In genomic region chr2:11414372-11415124, GRCh38 we compare ENCODE assay signal across 23 cellular contexts.
"Had no signal": no experiment of that assay in that cellular context is flagged by ENCODE, and none has a peak within 500 bp of the region (broad histone marks: within the 10 kb centered on the region; RNA-seq: fewer than 3 reads in every experiment).

No MANE protein-coding gene starts in this region.

- H3K4me1 Mint-ChIP-seq: endodermal cell; stimulated activated effector memory CD8-positive, alpha-beta T cell treated with anti-CD3 and anti-CD28 coated beads, Interleukin-12 subunit alpha, Interleukin-12 subunit beta, amount 100 ng/mL, for 72 hours had no signal

- H3K27ac Mint-ChIP-seq: dendritic cell treated with granulocyte-macrophage colony-stimulating factor and Interleukin-4, amounts not matched to agents 40 ng/mL and 50 ng/mL, for 4 days; endodermal cell; mesothelial cell of epicardium; natural killer cell treated with Interleukin-12 subunit alpha and Interleukin-12 subunit beta and Interleukin-15 and Interleukin-18, amount 100 ng/mL, for 72 hours; stimulated activated effector memory CD8-positive, alpha-beta T cell treated with anti-CD3 and anti-CD28 coated beads, Interleukin-12 subunit alpha, Interleukin-12 subunit beta, amount 100 ng/mL, for 72 hours; type B pancreatic cell had no signal

- H3K27me3 Mint-ChIP-seq: type B pancreatic cell had no signal

- DNase-seq: colonic mucosa; effector CD8-positive, alpha-beta T cell; endodermal cell; foreskin keratinocyte; heart right ventricle; hippocampal formation; left cardiac atrium; left lung; mesenchymal stem cell; mucosa of descending colon; naive B cell; pancreas; stimulated activated CD4-positive, alpha-beta T cell treated with anti-CD3 and anti-CD28 coated beads, Interleukin-2, amount 100 ng/mL, for 24 hours; stimulated activated CD4-positive, alpha-beta T cell treated with anti-CD3 and anti-CD28 coated beads, Interleukin-4, amount 100 ng/mL, for 24 hours; stimulated activated naive CD4-positive, alpha-beta T cell treated with Interleukin-2 at 50 U/mL for 16 hours; stomach; testis; tibial artery had no signal

- H3K36me3 Mint-ChIP-seq: stimulated activated effector memory CD8-positive, alpha-beta T cell treated with anti-CD3 and anti-CD28 coated beads, Interleukin-12 subunit alpha, Interleukin-12 subunit beta, amount 100 ng/mL, for 72 hours; type B pancreatic cell had no signal

- H3K4me3 Mint-ChIP-seq: dendritic cell treated with granulocyte-macrophage colony-stimulating factor and Interleukin-4, amounts not matched to agents 40 ng/mL and 50 ng/mL, for 4 days; endodermal cell; mesothelial cell of epicardium; naive B cell; natural killer cell treated with Interleukin-12 subunit alpha and Interleukin-12 subunit beta and Interleukin-15 and Interleukin-18, amount 100 ng/mL, for 72 hours; stimulated activated effector memory CD8-positive, alpha-beta T cell treated with anti-CD3 and anti-CD28 coated beads, Interleukin-12 subunit alpha, Interleukin-12 subunit beta, amount 100 ng/mL, for 72 hours; type B pancreatic cell had no signal
